1 cellular context compared by ENCODE assay signal in the genomic region with DNA sequence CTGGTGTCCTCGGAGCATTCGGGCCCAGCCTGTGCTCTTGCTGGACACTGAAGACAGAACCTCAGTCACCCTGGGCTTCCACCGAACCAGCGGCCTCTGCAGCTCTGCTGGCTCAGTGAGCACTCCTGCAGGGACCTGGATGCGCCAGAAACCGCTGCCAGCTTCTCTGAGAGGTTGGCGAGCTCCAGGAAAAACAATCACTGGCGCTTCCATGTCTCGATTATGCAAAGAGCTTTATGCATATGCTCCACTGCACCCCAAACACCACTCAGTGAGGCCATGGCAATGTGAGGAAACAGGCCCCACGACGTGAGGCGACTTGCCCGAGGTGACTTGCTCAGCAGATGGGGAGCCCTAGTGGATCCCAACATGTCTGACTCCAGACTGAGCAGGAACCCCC.
TF ChIP-seq lines count a peak whose summit lies in the region.

No MANE protein-coding gene starts in this region.

TF ChIP-seq in IMR-90, 13 proteins besides CTCF, POLR2A, EP300 and RAD21:
- TF ChIP-seq MXI1 (IDR thresholded peaks at IDR 0.05; ENCODE audit: borderline replicate concordance, low read depth, low read length) (no peak), BHLHE40 (IDR thresholded peaks at IDR 0.05; ENCODE audit: low read depth, low read length) (no peak), SMC3 (IDR thresholded peaks at IDR 0.05; ENCODE audit: low read depth, low read length) (no peak), ELK1 (IDR thresholded peaks at IDR 0.05; ENCODE audit: borderline replicate concordance, low read depth, low read length) (no peak), NFE2L2 (IDR thresholded peaks at IDR 0.05; ENCODE audit: low read depth, low read length) (no peak), CHD1 (IDR thresholded peaks at IDR 0.05; ENCODE audit: low read depth, low read length) (no peak), FOS (IDR thresholded peaks at IDR 0.05; ENCODE audit: low read depth, low read length) (no peak), MAZ (IDR thresholded peaks at IDR 0.05; ENCODE audit: borderline replicate concordance, low read depth, low read length) (no peak), CEBPB (IDR thresholded peaks at IDR 0.05; ENCODE audit: low read depth, low read length) (no peak), RCOR1 (IDR thresholded peaks at IDR 0.05; ENCODE audit: insufficient replicate concordance, low read length) (no peak), USF2 (IDR thresholded peaks at IDR 0.05; ENCODE audit: low read depth, low read length) (no peak), MAFK (IDR thresholded peaks at IDR 0.05; ENCODE audit: low read depth, low read length) (no peak), RFX5 (IDR thresholded peaks at IDR 0.05; ENCODE audit: low read depth, low read length) (no peak)
